Comparison of ENCODE assay signal across 8 cellular contexts in genomic region chr9:131395027-131395744, GRCh38. TPM values are rescaled to one million over a fixed set of nuclear protein-coding genes. Genes with fewer than 3 reads are reported as not detected.
DNase-seq lines count a peak whose midpoint lies in the region; ATAC-seq, FAIRE-seq and TF ChIP-seq lines count a peak whose summit lies in the region.

No MANE protein-coding gene starts in this region.

- intact Hi-C loops in naive thymus-derived CD4-positive, alpha-beta T cell (cut with micrococcal nuclease), result loop anchor here (1.0 to 10.0 kb wide), 14 partner anchors 14 to 1550 kb away; partner anchors contain the start of genes FNBP1 (in 1 of the 2), SETX (in 1 of the 2) and TSC1 (in 1 of the 2)

- H2AK5ac ChIP-seq in H1 (ENCODE audit: low read depth, low read length), result no peak overlapping the region; the same call in 1 of the 2 replicates

- peaks cover 0 to 1% (median 0%) of the 10 kb centered on the region in 11 donors for H3K9me3 Mint-ChIP-seq in naive thymus-derived CD4-positive, alpha-beta T cell

- CTCF ChIA-PET in H1 (lab: Charles Lee; ENCODE audit: partially characterized antibody), result interaction anchor here (2.0 kb wide), 1 partner anchor 45 kb away, joined by 6 read pairs; no protein-coding TSS in a partner anchor
- CTCF ChIA-PET in naive thymus-derived CD4-positive, alpha-beta T cell (lab: Charles Lee), result interaction anchor here (0.7 to 1.0 kb wide), 3 partner anchors 14 to 28 kb away, joined by 3 read pairs; no protein-coding TSS in a partner anchor

- H2AFZ ChIP-seq in H1 (ENCODE audit: low read length), result no peak overlapping the region

- no peak overlapping the region for H3K23ac ChIP-seq in H1 (ENCODE audit: insufficient read length)

- no peaks in the 10 kb centered on the region for H3K27me3 ChIP-seq in H1 (replicated peaks in 1 of 4; ENCODE audit: control insufficient read depth in 3 of 4, extremely low read depth in 1 of 4, insufficient read depth in 3 of 4, low read length in 3 of 4)
- H3K27me3 ChIP-seq in naive thymus-derived CD4-positive, alpha-beta T cell (ENCODE audit: control insufficient read depth in 2 of 2, insufficient read depth in 2 of 2, low read length in 2 of 2), result no peaks in the 10 kb centered on the region

- peak overlapping the region; percentile 70 to 88 (median 83) for H3K4me3 ChIP-seq in H1 (ENCODE audit: extremely low read depth in 1 of 4, insufficient read depth in 2 of 4, low read depth in 3 of 4, low read length in 4 of 4)
- H3K4me3 ChIP-seq in naive thymus-derived CD4-positive, alpha-beta T cell (ENCODE audit: low read length), result peak overlapping the region; percentile 69

- peak overlapping the region; percentile 85; the same call in 1 of the 2 replicates for H3K27ac ChIP-seq in H1 (ENCODE audit: low read depth, low read length)
- peak overlapping the region; percentile 93 for H3K27ac ChIP-seq in naive thymus-derived CD4-positive, alpha-beta T cell (ENCODE audit: low read depth, low read length)

- TF ChIP-seq POLR2A in H1 (IDR thresholded peaks at IDR 0.05; ENCODE audit: control extremely low read depth in 1 of 2, low read depth in 2 of 2, low read length in 2 of 2), result peak; percentile 64 to 73

- peaks cover 0 to 18% (median 0%) of the 10 kb centered on the region in 5 donors for H3K36me3 Mint-ChIP-seq in naive thymus-derived CD4-positive, alpha-beta T cell

- peak overlapping the region; percentile 88 for H3K18ac ChIP-seq in H1 (ENCODE audit: extremely low read depth, low read length)

- H2BK5ac ChIP-seq in H1 (ENCODE audit: low read depth, low read length), result peak overlapping the region; percentile 86

- POLR2A ChIA-PET in H1 (lab: Charles Lee; ENCODE audit: partially characterized antibody), result interaction anchor here (0.5 to 6.1 kb wide), 12 partner anchors 11 to 298 kb away, joined by 3 to 78 read pairs (median 4); no protein-coding TSS in a partner anchor
- POLR2A ChIA-PET in naive thymus-derived CD4-positive, alpha-beta T cell (lab: Charles Lee), result interaction anchor here (0.6 to 5.6 kb wide), 4 partner anchors 11 to 1351 kb away, joined by 3 to 64 read pairs (median 27); no protein-coding TSS in a partner anchor

- DNase-seq in MV-4-11 (lab: John Stamatoyannopoulos, UW) (peak; percentile 23), H1 (ENCODE audit: low read depth in 1 of 2, low spot score in 2 of 2) (peak in 1 of 2 experiments; percentile 71), superior temporal gyrus (ENCODE audit: extremely low spot score) (peak; percentile 66), GM19240 (ENCODE audit: insufficient read length, low spot score) (no peak), AG20443 (ENCODE audit: low spot score) (no peak)
- peak; percentile 54 to 66 for DNase-seq in activated CD8-positive, alpha-beta memory T cell treated with anti-CD3 and anti-CD28 coated beads for 1 hour (ENCODE audit: extremely low read depth in 1 of 2, low read depth in 1 of 2)
- DNase-seq in naive thymus-derived CD4-positive, alpha-beta T cell, result peak; percentile 37 to 90 (median 81)

- H3K56ac ChIP-seq in H1 (replicated peaks; ENCODE audit: insufficient read length, low read depth, low read length), result no peak overlapping the region

- H3K27me3 Mint-ChIP-seq in naive thymus-derived CD4-positive, alpha-beta T cell, result peaks cover 0 to 18% (median 0%) of the 10 kb centered on the region in 5 donors

- no peak overlapping the region; the same call in 1 of the 2 replicates for H2BK15ac ChIP-seq in H1 (ENCODE audit: low read length)

- no peak overlapping the region for H4K8ac ChIP-seq in H1 (ENCODE audit: extremely low read depth, insufficient read depth, low read length)

- H2BK120ac ChIP-seq in H1 (replicated peaks; ENCODE audit: low read depth, low read length), result peak overlapping the region; percentile 23

- H3K4ac ChIP-seq in H1 (replicated peaks; ENCODE audit: insufficient read length, low read depth, low read length), result peak overlapping the region; percentile 86

- peaks cover 50 to 57% of the 10 kb centered on the region in 2 experiments for H3K79me2 ChIP-seq in H1 (ENCODE audit: control insufficient read depth in 1 of 2, insufficient read depth in 2 of 2, low read length in 2 of 2)

- H3K23me2 ChIP-seq in H1 (ENCODE audit: low read depth, low read length), result peaks cover 13% of the 10 kb centered on the region

- peaks cover 8 to 28% (median 14%) of the 10 kb centered on the region in 4 experiments for H3K4me1 ChIP-seq in H1 (replicated peaks in 1 of 4; ENCODE audit: control insufficient read depth in 3 of 4, insufficient read depth in 4 of 4, low read length in 3 of 4)
- H3K4me1 ChIP-seq in naive thymus-derived CD4-positive, alpha-beta T cell (ENCODE audit: control insufficient read depth in 2 of 2, insufficient read depth in 2 of 2, low read length in 2 of 2), result peaks cover 52 to 56% of the 10 kb centered on the region in 2 donors

- H3K36me3 ChIP-seq in H1 (ENCODE audit: control insufficient read depth in 2 of 4, insufficient read depth in 4 of 4, low read length in 3 of 4), result peaks cover 0 to 3% (median 0%) of the 10 kb centered on the region in 4 experiments; a peak in 1 of 8 replicates
- H3K36me3 ChIP-seq in naive thymus-derived CD4-positive, alpha-beta T cell (ENCODE audit: control insufficient read depth in 2 of 3, insufficient read depth in 3 of 3, low read length in 3 of 3), result no peaks in the 10 kb centered on the region

- peak overlapping the region; percentile 87 to 99 (median 94) for H3K4me3 Mint-ChIP-seq in naive thymus-derived CD4-positive, alpha-beta T cell

- 1% methylated on average over 12 of the region's 12 CpGs; no CpG with 5 or more reads in 1 of the 2 experiments for WGBS in H1 (ENCODE audit: extremely low coverage in 1 of 2, insufficient coverage in 1 of 2, insufficient read length in 1 of 2, insufficient replicate concordance in 2 of 2, low coverage in 1 of 2, low lambda C conversion rate in 2 of 2, missing lambda C conversion rate in 1 of 2), 2 experiments

- peak; percentile 1 for TF ChIP-seq CTCF in GM12873 (IDR thresholded peaks at IDR 0.05; ENCODE audit: insufficient read depth, low read depth, low read length, missing control alignments)
- TF ChIP-seq CTCF in H1 (IDR thresholded peaks at IDR 0.05; ENCODE audit: control extremely low read depth in 1 of 3, insufficient read depth in 1 of 3, low read depth in 1 of 3, low read length in 3 of 3), result peak in 1 of 3 experiments; percentile 0; a peak in 1 of 4 replicates

- no peaks in the 10 kb centered on the region for H3K9me3 ChIP-seq in H1 (ENCODE audit: insufficient read depth in 2 of 2, low read depth in 1 of 2, low read length in 1 of 2)
- no peaks in the 10 kb centered on the region for H3K9me3 ChIP-seq in naive thymus-derived CD4-positive, alpha-beta T cell (ENCODE audit: control insufficient read depth in 2 of 3, low read length in 3 of 3)

- peaks cover 28 to 29% of the 10 kb centered on the region in 2 experiments for H4K20me1 ChIP-seq in H1 (replicated peaks in 1 of 2; ENCODE audit: control insufficient read depth in 1 of 2, insufficient read depth in 2 of 2, low read length in 2 of 2)

- peak overlapping the region; percentile 79 to 85 for H3K4me2 ChIP-seq in H1 (ENCODE audit: insufficient read depth in 1 of 2, low read depth in 2 of 2, low read length in 2 of 2)

- peak overlapping the region; percentile 55; the same call in 1 of the 2 replicates for H2BK12ac ChIP-seq in H1 (ENCODE audit: low read depth, low read length)

- no peak for FAIRE-seq in H1 (lab: Jason Lieb, UNC)

- ATAC-seq in naive thymus-derived CD4-positive, alpha-beta T cell, result peak; percentile 71

- H3K4me1 Mint-ChIP-seq in naive thymus-derived CD4-positive, alpha-beta T cell, result peaks cover 49 to 61% (median 60%) of the 10 kb centered on the region in 7 donors

- no peak for TF ChIP-seq EP300 in H1 (IDR thresholded peaks at IDR 0.05; ENCODE audit: borderline replicate concordance in 1 of 2, low read depth in 2 of 2, low read length in 2 of 2)

- no peak; a peak in 1 of 4 replicates for TF ChIP-seq RAD21 in H1 (IDR thresholded peaks at IDR 0.05 in 1 of 2, conservative IDR thresholded peaks at IDR 0.05 in 1 of 2; ENCODE audit: low read depth in 2 of 2, low read length in 2 of 2)

- no peak overlapping the region for H2BK20ac ChIP-seq in H1 (ENCODE audit: low read length)

- H3K9ac ChIP-seq in H1 (replicated peaks in 1 of 4; ENCODE audit: extremely low read depth in 1 of 4, low read depth in 3 of 4, low read length in 3 of 4), result peak overlapping the region; percentile 76 to 99 (median 81)

- no peak overlapping the region for H4K91ac ChIP-seq in H1 (replicated peaks; ENCODE audit: insufficient read length, low read length)

- H3K27ac Mint-ChIP-seq in naive thymus-derived CD4-positive, alpha-beta T cell, result peak overlapping the region; percentile 92 to 99 (median 98)

- peaks cover 3% of the 10 kb centered on the region; the same call in 1 of the 2 replicates for H3K79me1 ChIP-seq in H1 (ENCODE audit: low read depth, low read length)

- H4K5ac ChIP-seq in H1 (ENCODE audit: insufficient read length, low read depth, low read length), result peak overlapping the region; percentile 55

- no peak overlapping the region for H3K14ac ChIP-seq in H1 (ENCODE audit: insufficient read length)

TF ChIP-seq in H1, 55 proteins besides CTCF, POLR2A, EP300 and RAD21 (continues in another document):
- TF ChIP-seq HDAC2 (IDR thresholded peaks at IDR 0.05; ENCODE audit: borderline replicate concordance in 1 of 2, low read depth in 2 of 2, low read length in 2 of 2) (0 out of 4 replicates have a peak, but pooled peaks of 1 of the 2 experiments have one; percentile 31), TBP (IDR thresholded peaks at IDR 0.05; ENCODE audit: low read depth, low read length) (peak; percentile 72), SUZ12 (IDR thresholded peaks at IDR 0.05; ENCODE audit: low read length) (no peak), TAF7 (optimal IDR thresholded peaks at IDR 0.05; ENCODE audit: borderline replicate concordance, low read depth, low read length) (peak; percentile 68), TAF1 (IDR thresholded peaks at IDR 0.05; ENCODE audit: low read depth, low read length) (peak; percentile 69), POLR2AphosphoS5 (IDR thresholded peaks at IDR 0.05; ENCODE audit: low read depth, low read length) (peak; percentile 81), SIN3A (conservative IDR thresholded peaks at IDR 0.05 in 1 of 2, IDR thresholded peaks at IDR 0.05 in 1 of 2; ENCODE audit: low read depth in 1 of 2, low read length in 2 of 2) (0 out of 4 replicates have a peak, but pooled peaks have one; percentile 56 to 62)

RNA-seq across cellular contexts. Expression of gene PRRC2B, which starts 1.3 kb away (rescaled TPM):
- total RNA-seq in H1 (2021; fragmentation: NEBNext Ultra II Directional; extraction: Animal tissue kit (Norgen Biotek cat#: 25700)), result 249 and 255 TPM in 2 replicates
- 37.3 and 55.3 TPM in 2 replicates for polyA plus RNA-seq in H1 (2011; rRNA removed)
- 32.6 TPM for polyA plus RNA-seq in H1 (2011; cell fraction: cytosol; rRNA removed)
- 115 TPM for polyA plus RNA-seq in H1 (2011; cell fraction: nucleus; rRNA removed)
- polyA plus RNA-seq in H1 (2012, experiment 1 of 2), result 96.3 to 122 TPM (median 108 TPM) in 4 replicates
- 52.2 TPM for polyA plus RNA-seq in H1 (2012, experiment 2 of 2)
- polyA plus RNA-seq in H1 (2013, experiment 1 of 2), result 64.3 TPM
- 64.7 TPM for polyA plus RNA-seq in H1 (2013, experiment 2 of 2)
- polyA minus RNA-seq in H1 (2011; rRNA and poly(A)+ RNA removed), result 102 and 131 TPM in 2 replicates
- 63.8 TPM for polyA minus RNA-seq in H1 (2011; cell fraction: cytosol; rRNA and poly(A)+ RNA removed)
- polyA minus RNA-seq in H1 (2011; cell fraction: nucleus; rRNA and poly(A)+ RNA removed), result 69.0 TPM
- 100 to 1,000 TPM; 208 to 382 (median 272) TPM for total RNA-seq in naive thymus-derived CD4-positive, alpha-beta T cell
- polyA plus RNA-seq in naive thymus-derived CD4-positive, alpha-beta T cell, result 10 to 100 TPM; 29.8 to 62.4 TPM

Comparison
In these comparisons a context has a peak if more than half of its experiments do, and no peak if none do; other contexts are left out.
1. DNase-seq: peak in MV-4-11 (single experiment), activated CD8-positive, alpha-beta memory T cell treated with anti-CD3 and anti-CD28 coated beads for 1 hour (2 of 2), naive thymus-derived CD4-positive, alpha-beta T cell (9 of 9) and superior temporal gyrus (single experiment); none in GM19240 (single experiment) and AG20443 (single experiment).